Comparison of ENCODE assay signal across 8 cellular contexts in the genomic region with DNA sequence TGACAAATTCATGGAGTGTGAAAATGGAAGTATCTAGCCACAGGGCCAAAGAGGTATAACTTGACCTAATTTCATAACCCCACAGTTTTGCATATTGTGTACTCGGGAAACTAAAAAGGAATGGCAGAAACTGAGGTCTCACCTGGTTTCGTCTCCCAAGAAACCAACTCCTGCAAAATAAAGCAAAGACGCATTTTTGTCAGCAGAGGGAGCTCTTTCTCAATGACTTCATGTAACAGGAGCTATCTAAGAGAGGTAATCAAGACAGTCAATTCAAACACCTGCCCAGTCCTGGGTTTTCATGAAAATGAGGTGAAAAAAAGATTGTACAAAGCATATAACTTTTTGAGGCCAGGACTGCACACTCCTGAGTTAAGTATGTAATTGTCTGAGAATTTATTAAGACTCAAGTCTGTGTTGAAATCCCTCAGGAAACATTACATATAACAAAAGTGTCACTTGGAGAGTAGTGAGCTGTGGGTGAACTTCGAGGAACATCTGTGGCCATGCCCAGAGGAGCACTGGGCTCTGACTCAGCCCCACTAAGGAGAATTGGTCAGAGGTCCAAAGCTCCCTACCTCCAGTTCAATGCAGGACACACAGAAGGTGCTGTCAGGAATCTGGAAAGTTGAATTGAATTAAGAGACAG. TPM values are rescaled to one million over a fixed set of nuclear protein-coding genes. Genes with fewer than 3 reads are reported as not detected.
DNase-seq lines count a peak whose midpoint lies in the region; ATAC-seq and TF ChIP-seq lines count a peak whose summit lies in the region.

No MANE protein-coding gene starts in this region.

- no peak overlapping the region for H2BK5ac ChIP-seq in mesenchymal stem cell (ENCODE audit: low read depth, low read length, poor library complexity, severe bottlenecking)

- no peaks in the 10 kb centered on the region for H3K79me1 ChIP-seq in mesenchymal stem cell (replicated peaks; ENCODE audit: low read length, poor library complexity, severe bottlenecking)

- H3K9me3 Mint-ChIP-seq in activated naive CD4-positive, alpha-beta T cell treated with anti-CD3 and anti-CD28 coated beads for 36 hours: no peaks in the 10 kb centered on the region

- intact Hi-C loops in activated naive CD4-positive, alpha-beta T cell treated with anti-CD3 and anti-CD28 coated beads for 36 hours (cut with micrococcal nuclease): loop anchor here (2.0 to 5.0 kb wide), 4 partner anchors 47 to 547 kb away; a partner anchor contains a TSS
- intact Hi-C loops in PC-9 (cut with micrococcal nuclease; ENCODE audit: unreplicated experiment): loop anchor here (5.0 kb wide), 1 partner anchor 542 kb away; no protein-coding TSS in a partner anchor

- WGBS in mesenchymal stem cell: 29% methylated on average over 3 of the region's 4 CpGs

- in situ Hi-C loops in KBM-7 (cut with MboI; ENCODE audit: low pct_unique_long_range_greater_than_20kb, low sequenced_read_pairs): loop anchor here (25.0 kb wide), 1 partner anchor 532 kb away; no protein-coding TSS in a partner anchor

- DNase-seq in activated naive CD4-positive, alpha-beta T cell treated with anti-CD3 and anti-CD28 coated beads for 36 hours: peak; percentile 33
- no peak for DNase-seq in activated naive CD4-positive, alpha-beta T cell treated with Interleukin-2 at 50 U/mL for 16 hours
- DNase-seq in KBM-7: peak; percentile 65
- DNase-seq in PC-9: peak; percentile 3 to 54
- DNase-seq in dermis blood vessel endothelial cell: peak; percentile 80
- DNase-seq in mesenchymal stem cell: peak; percentile 55

- POLR2A ChIA-PET in PC-9 (lab: Charles Lee; ENCODE audit: unreplicated experiment): interaction anchor here (0.7 kb wide), 1 partner anchor 465 kb away, joined by 3 read pairs; no protein-coding TSS in a partner anchor

- H3K4me1 Mint-ChIP-seq in activated naive CD4-positive, alpha-beta T cell treated with anti-CD3 and anti-CD28 coated beads for 36 hours (ENCODE audit: low read depth): no peaks in the 10 kb centered on the region

- no peak overlapping the region for H2BK12ac ChIP-seq in mesenchymal stem cell (ENCODE audit: low read length in 2 of 2)

- CTCF ChIA-PET in activated naive CD4-positive, alpha-beta T cell treated with anti-CD3 and anti-CD28 coated beads for 36 hours (lab: Charles Lee): interaction anchor here (0.6 to 2.5 kb wide), 28 partner anchors 8 to 1533 kb away, joined by 3 to 23 read pairs (median 3); partner anchors contain the start of gene FCRL3
- CTCF ChIA-PET in PC-9 (lab: Charles Lee): interaction anchor here (0.7 to 1.0 kb wide), 5 partner anchors 8 to 545 kb away, joined by 3 to 5 read pairs (median 3); no protein-coding TSS in a partner anchor

- no peak overlapping the region for H3K4ac ChIP-seq in mesenchymal stem cell (ENCODE audit: low read depth in 1 of 2, low read length in 2 of 2)

- H3K9me2 ChIP-seq in PC-9 (ENCODE audit: insufficient read depth): no peaks in the 10 kb centered on the region

- H3K4me3 Mint-ChIP-seq in activated naive CD4-positive, alpha-beta T cell treated with anti-CD3 and anti-CD28 coated beads for 36 hours: no peak overlapping the region

- H3K27me3 ChIP-seq in PC-9 (ENCODE audit: insufficient read depth, low read depth) (0 out of 2 replicates have a peak, but pooled peaks cover 11% of the 10 kb centered on the region), mesenchymal stem cell (ENCODE audit: control insufficient read depth in 1 of 2, insufficient read depth in 1 of 2, low read length in 2 of 2) (peaks cover 5 to 26% of the 10 kb centered on the region in 2 experiments)

- H3K14ac ChIP-seq in mesenchymal stem cell (ENCODE audit: low read length in 2 of 2): no peak overlapping the region

- peak; percentile 84 for TF ChIP-seq CTCF in PC-9 (conservative IDR thresholded peaks at IDR 0.05)

- H3K79me2 ChIP-seq in PC-9 (ENCODE audit: low read depth): no peaks in the 10 kb centered on the region

- H4K20me1 ChIP-seq in PC-9 (ENCODE audit: insufficient read depth): no peaks in the 10 kb centered on the region

- no peak overlapping the region for H2AK5ac ChIP-seq in mesenchymal stem cell (ENCODE audit: low read length, severe bottlenecking)

- H4K8ac ChIP-seq in mesenchymal stem cell (ENCODE audit: low read length): no peak overlapping the region

- H3K27ac Mint-ChIP-seq in activated naive CD4-positive, alpha-beta T cell treated with anti-CD3 and anti-CD28 coated beads for 36 hours: no peak overlapping the region

- H3F3A ChIP-seq in PC-9 (ENCODE audit: insufficient read depth, low read depth): no peaks in the 10 kb centered on the region

- no peaks in the 10 kb centered on the region for H3K36me3 ChIP-seq in PC-9 (ENCODE audit: low read depth)
- no peaks in the 10 kb centered on the region for H3K36me3 ChIP-seq in mesenchymal stem cell (ENCODE audit: control insufficient read depth in 1 of 2, insufficient read depth in 2 of 2, low read depth in 1 of 2, low read length in 2 of 2)

- H2AFZ ChIP-seq in PC-9 (no peak overlapping the region), mesenchymal stem cell (ENCODE audit: low read depth, low read length) (no peak overlapping the region)

- H3K9ac ChIP-seq in mesenchymal stem cell (ENCODE audit: low read length): no peak overlapping the region

- no peak overlapping the region for H3K18ac ChIP-seq in mesenchymal stem cell (ENCODE audit: low read depth in 1 of 2, low read length in 2 of 2)

- no peaks in the 10 kb centered on the region for H3K36me3 Mint-ChIP-seq in activated naive CD4-positive, alpha-beta T cell treated with anti-CD3 and anti-CD28 coated beads for 36 hours (ENCODE audit: low read depth)

- no peak overlapping the region for H4K91ac ChIP-seq in mesenchymal stem cell (ENCODE audit: low read length)

- no TSS peak for BruUV-seq in PC-9 (replicated peaks; lab: Mats Ljungman, UMichigan)

- H2BK15ac ChIP-seq in mesenchymal stem cell (ENCODE audit: low read depth, poor library complexity, severe bottlenecking): no peak overlapping the region

- H3K27ac ChIP-seq in PC-9 (no peak overlapping the region), mesenchymal stem cell (ENCODE audit: low read length, poor library complexity, severe bottlenecking) (no peak overlapping the region)

- no peak overlapping the region for H3K23ac ChIP-seq in mesenchymal stem cell (ENCODE audit: low read length in 2 of 2)

- H3K9me3 ChIP-seq in PC-9 (ENCODE audit: insufficient read depth, low read depth): no peaks in the 10 kb centered on the region
- peaks cover 6% of the 10 kb centered on the region for H3K9me3 ChIP-seq in mesenchymal stem cell (ENCODE audit: control insufficient read depth, low read length)

- no peak overlapping the region for H3K4me2 ChIP-seq in PC-9
- H3K4me2 ChIP-seq in mesenchymal stem cell (ENCODE audit: low read length, poor library complexity, severe bottlenecking): no peak overlapping the region

- no peak overlapping the region for H2BK120ac ChIP-seq in mesenchymal stem cell (ENCODE audit: low read depth, low read length)

- H3K27me3 Mint-ChIP-seq in activated naive CD4-positive, alpha-beta T cell treated with anti-CD3 and anti-CD28 coated beads for 36 hours (ENCODE audit: low read depth): peaks cover 2% of the 10 kb centered on the region

- ATAC-seq in HG03280 (IDR thresholded peaks at IDR 0.05; ENCODE audit: unreplicated experiment) (no peak), HG03521 (IDR thresholded peaks at IDR 0.05; ENCODE audit: unreplicated experiment) (no peak)

- H3K4me1 ChIP-seq in PC-9 (replicated peaks; ENCODE audit: insufficient read depth) (no peaks in the 10 kb centered on the region), mesenchymal stem cell (ENCODE audit: control insufficient read depth, insufficient read depth, low read depth, low read length) (no peaks in the 10 kb centered on the region)

- H3K4me3 ChIP-seq in PC-9 (no peak overlapping the region), mesenchymal stem cell (ENCODE audit: insufficient read depth in 1 of 2, low read depth in 1 of 2, low read length in 2 of 2) (no peak overlapping the region)

RNA-seq across cellular contexts. Expression of gene FCRL4, which starts 17.6 kb away (rescaled TPM):
- total RNA-seq in activated naive CD4-positive, alpha-beta T cell treated with anti-CD3 and anti-CD28 coated beads for 36 hours: not detected
- total RNA-seq in PC-9 (2021) (not detected in 2 replicates), dermis blood vessel endothelial cell (not detected in 2 replicates)
- not detected for polyA plus RNA-seq in mesenchymal stem cell (2013, experiment 1 of 2)
- not detected for polyA plus RNA-seq in mesenchymal stem cell (2013, experiment 2 of 2)

RNA-seq across cellular contexts. Expression of gene FCRL5, which starts 28.0 kb away (rescaled TPM):
- not detected for total RNA-seq in activated naive CD4-positive, alpha-beta T cell treated with anti-CD3 and anti-CD28 coated beads for 36 hours
- total RNA-seq in PC-9 (2021): not detected in 2 replicates
- total RNA-seq in dermis blood vessel endothelial cell: not detected in 2 replicates
- not detected for polyA plus RNA-seq in mesenchymal stem cell (2013, experiment 1 of 2)
- not detected for polyA plus RNA-seq in mesenchymal stem cell (2013, experiment 2 of 2)
